8 cellular contexts compared by ENCODE assay signal in the genomic region with DNA sequence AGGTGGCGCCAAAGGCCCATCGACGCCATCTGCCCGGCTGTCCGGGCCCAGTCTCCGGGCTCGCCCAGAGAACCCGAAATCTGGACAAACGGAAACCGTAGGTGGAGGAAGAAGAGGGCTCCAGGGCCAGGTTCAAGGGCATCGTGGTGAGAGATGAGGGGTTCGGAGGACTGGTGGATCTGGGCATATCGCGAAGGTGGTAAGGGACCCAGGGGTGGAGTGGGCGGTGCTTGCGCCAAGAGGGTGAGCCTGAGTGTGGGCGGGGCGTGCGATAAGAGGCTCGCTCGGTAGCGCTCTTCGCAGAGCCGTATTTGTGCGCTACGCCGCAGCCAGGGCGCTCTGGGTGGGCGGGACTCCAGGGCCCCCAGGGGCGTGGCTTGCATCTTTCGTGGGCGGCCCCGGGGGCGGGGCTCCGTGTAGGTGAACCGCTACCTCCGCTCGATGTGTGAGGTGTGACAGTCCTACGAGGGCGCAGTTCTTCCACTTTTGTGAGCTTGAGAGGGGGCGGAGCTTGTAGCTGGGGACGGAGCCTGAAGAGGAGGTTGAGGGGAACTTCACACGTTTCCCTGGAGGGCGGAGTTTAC. TPM values are rescaled to one million over a fixed set of nuclear protein-coding genes. Genes with fewer than 3 reads are reported as not detected.
A peak's percentile ranks its signal among the peaks of the same experiment; 100 is the strongest.
DNase-seq lines count a peak whose midpoint lies in the region; ATAC-seq, FAIRE-seq and TF ChIP-seq lines count a peak whose summit lies in the region.

No MANE protein-coding gene starts in this region.

- H3K36me3 Mint-ChIP-seq in brain: no peaks in the 10 kb centered on the region

- no peaks in the 10 kb centered on the region for H3K36me3 ChIP-seq in skeletal muscle satellite cell (ENCODE audit: insufficient read depth, low read length)

- H3K9me3 Mint-ChIP-seq in brain: peaks cover 0 to 3% (median 0%) of the 10 kb centered on the region in 5 experiments

- peaks cover 30% of the 10 kb centered on the region for H3K4me1 Mint-ChIP-seq in brain

- H3K9ac ChIP-seq in skeletal muscle satellite cell (ENCODE audit: low read depth, low read length): peak overlapping the region; percentile 77

- H3K27me3 ChIP-seq in skeletal muscle satellite cell (ENCODE audit: control insufficient read depth, insufficient read depth, low read length): peaks cover 27% of the 10 kb centered on the region

- peak overlapping the region; percentile 88 to 97 (median 97) for H3K27ac Mint-ChIP-seq in brain

- H3K9me3 ChIP-seq in iPS-18c (ENCODE audit: control insufficient read depth, insufficient read depth, low read length) (no peaks in the 10 kb centered on the region), skeletal muscle satellite cell (replicated peaks; ENCODE audit: low read length) (no peaks in the 10 kb centered on the region)

- H3K4me3 ChIP-seq in iPS-18c (ENCODE audit: insufficient read depth, low read depth, low read length) (peak overlapping the region; percentile 78), skeletal muscle satellite cell (ENCODE audit: low read length) (peak overlapping the region; percentile 78)

- H3K4me2 ChIP-seq in skeletal muscle satellite cell (ENCODE audit: low read length): peak overlapping the region; percentile 96

- peak overlapping the region; percentile 89 to 99 (median 93) for H3K4me3 Mint-ChIP-seq in brain

- DNase-seq in NCI-H2107 (lab: John Stamatoyannopoulos, UW): peak; percentile 92
- peak; percentile 95 for DNase-seq in UCSD-AML1 (lab: John Stamatoyannopoulos, UW; ENCODE audit: unreplicated experiment)

- peaks cover 18% of the 10 kb centered on the region for H3K27me3 Mint-ChIP-seq in brain

- peak; percentile 99 for TF ChIP-seq CTCF in brain (conservative IDR thresholded peaks at IDR 0.05)

- ATAC-seq in GM18858 (IDR thresholded peaks at IDR 0.05; ENCODE audit: unreplicated experiment) (peak; percentile 47), HG03066 (IDR thresholded peaks at IDR 0.05; ENCODE audit: low read depth, unreplicated experiment) (peak; percentile 65)

- FAIRE-seq in A204.1 (lab: Jason Lieb, UNC): peak; percentile 27

- peaks cover 20% of the 10 kb centered on the region for H3K4me1 ChIP-seq in skeletal muscle satellite cell (ENCODE audit: control insufficient read depth, insufficient read depth, low read length)

RNA-seq across cellular contexts. Expression of a gene that starts 4.8 kb away (rescaled TPM):
- polyA plus RNA-seq in brain (ENCODE audit: insufficient read depth, low read depth, low replicate concordance): 14.3 TPM
- total RNA-seq in skeletal muscle satellite cell (2012; rRNA removed): 138 and 141 TPM in 2 replicates

RNA-seq across cellular contexts. Expression of a gene that starts 20.4 kb away (rescaled TPM):
- polyA plus RNA-seq in brain (ENCODE audit: insufficient read depth, low read depth, low replicate concordance): 54.6 TPM
- 0.22 TPM in 1 of 2 replicates, not detected in the other for total RNA-seq in skeletal muscle satellite cell (2012; rRNA removed)

RNA-seq across cellular contexts. Expression of a gene that starts 23.1 kb away (rescaled TPM):
- 118 TPM for polyA plus RNA-seq in brain (ENCODE audit: insufficient read depth, low read depth, low replicate concordance)
- total RNA-seq in skeletal muscle satellite cell (2012; rRNA removed): 181 and 287 TPM in 2 replicates

RNA-seq across cellular contexts. Expression of a gene that starts 24.2 kb away (rescaled TPM):
- polyA plus RNA-seq in brain (ENCODE audit: insufficient read depth, low read depth, low replicate concordance): 3.2 TPM
- 45.1 and 55.7 TPM in 2 replicates for total RNA-seq in skeletal muscle satellite cell (2012; rRNA removed)

RNA-seq across cellular contexts. Expression of a gene that starts 32.8 kb away (rescaled TPM):
- polyA plus RNA-seq in brain (ENCODE audit: insufficient read depth, low read depth, low replicate concordance): 67.0 TPM
- 61.3 and 63.8 TPM in 2 replicates for total RNA-seq in skeletal muscle satellite cell (2012; rRNA removed)

Comparison
In these comparisons a context has a peak if more than half of its experiments do, and no peak if none do; other contexts are left out.
1. Peak in every context shown above with its lines: DNase-seq, ATAC-seq and H3K4me3 ChIP-seq.